Comparison of ENCODE assay signal across 1 cellular context in the genomic region with DNA sequence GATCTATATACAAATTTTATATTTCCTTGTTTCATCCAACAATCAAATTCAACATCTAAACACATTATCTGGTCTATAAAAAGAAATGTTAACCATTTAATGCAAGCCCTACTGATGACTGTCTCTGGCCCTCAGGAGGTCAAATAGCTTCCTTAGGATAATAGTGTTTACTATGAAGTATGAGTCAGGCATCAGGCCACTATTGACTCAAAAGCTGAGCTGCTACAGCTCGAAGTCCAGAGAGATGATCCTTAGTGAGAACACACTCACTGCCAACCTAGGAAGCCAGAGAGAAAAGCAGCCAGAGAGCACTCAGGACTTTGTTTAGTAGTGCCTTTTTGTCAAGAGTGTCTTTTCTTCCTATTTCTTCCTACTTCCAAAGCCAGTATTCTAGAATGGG.
TF ChIP-seq lines count a peak whose summit lies in the region.

No MANE protein-coding gene starts in this region.

TF ChIP-seq in HepG2, 621 proteins besides CTCF, POLR2A, EP300 and RAD21 (continued from another document and continues in another):
- TF ChIP-seq SUZ12 (IDR thresholded peaks at IDR 0.05; ENCODE audit: low read depth, low read length) (no peak), MIXL1 (CRISPR knock-in tag; IDR thresholded peaks at IDR 0.05) (peak; percentile 64), CREB1 (IDR thresholded peaks at IDR 0.05) (no peak), CREB1 (CRISPR knock-in tag; IDR thresholded peaks at IDR 0.05) (peak; percentile 49), RNF2 (conservative IDR thresholded peaks at IDR 0.05; ENCODE audit: low read depth) (no peak), UBTF (CRISPR knock-in tag; IDR thresholded peaks at IDR 0.05) (no peak), ZNF543 (CRISPR knock-in tag; IDR thresholded peaks at IDR 0.05) (no peak), SRSF9 (IDR thresholded peaks at IDR 0.05; ENCODE audit: borderline replicate concordance, insufficient read depth, low read depth, low read length, poor library complexity, severe bottlenecking) (no peak), ZNF451 (CRISPR knock-in tag; IDR thresholded peaks at IDR 0.05) (no peak), ZNF556 (CRISPR knock-in tag; IDR thresholded peaks at IDR 0.05; ENCODE audit: borderline replicate concordance) (no peak), SOX13 (IDR thresholded peaks at IDR 0.05) (no peak), SOX13 (CRISPR knock-in tag; conservative IDR thresholded peaks at IDR 0.05 in 1 of 2, IDR thresholded peaks at IDR 0.05 in 1 of 2) (peak in 1 of 2 experiments; percentile 82; a peak in 1 of 4 replicates), ZFP82 (CRISPR knock-in tag; IDR thresholded peaks at IDR 0.05; ENCODE audit: borderline replicate concordance) (no peak), ZBTB38 (CRISPR knock-in tag; IDR thresholded peaks at IDR 0.05) (no peak), ZNF891 (CRISPR knock-in tag; IDR thresholded peaks at IDR 0.05) (no peak), IRX3 (CRISPR knock-in tag; IDR thresholded peaks at IDR 0.05; ENCODE audit: borderline replicate concordance, low read depth) (no peak), RELA (CRISPR knock-in tag; IDR thresholded peaks at IDR 0.05) (no peak), HDAC2 (CRISPR knock-in tag; IDR thresholded peaks at IDR 0.05) (peak; percentile 93), KMT2A (CRISPR knock-in tag; IDR thresholded peaks at IDR 0.05) (no peak), NCOA2 (CRISPR knock-in tag; IDR thresholded peaks at IDR 0.05) (peak; percentile 83), U2AF1 (optimal IDR thresholded peaks at IDR 0.05; ENCODE audit: low read depth, low read length) (no peak), ETV5 (CRISPR knock-in tag; IDR thresholded peaks at IDR 0.05; ENCODE audit: borderline replicate concordance) (peak; percentile 68; the same call in 1 of the 2 replicates), ZNF564 (CRISPR knock-in tag; IDR thresholded peaks at IDR 0.05) (no peak), MTA3 (CRISPR knock-in tag; IDR thresholded peaks at IDR 0.05) (no peak), RORA (CRISPR knock-in tag; IDR thresholded peaks at IDR 0.05) (no peak), ELK4 (CRISPR knock-in tag; IDR thresholded peaks at IDR 0.05; ENCODE audit: borderline replicate concordance) (no peak), REST (IDR thresholded peaks at IDR 0.05; ENCODE audit: borderline replicate concordance in 1 of 2, low read depth in 1 of 2, low read length in 2 of 2) (no peak), ZNF800 (CRISPR knock-in tag; IDR thresholded peaks at IDR 0.05) (0 out of 2 replicates have a peak, but pooled peaks have one; percentile 29), TRIM22 (IDR thresholded peaks at IDR 0.05) (no peak)
- TF ChIP-seq, protein P1, sequence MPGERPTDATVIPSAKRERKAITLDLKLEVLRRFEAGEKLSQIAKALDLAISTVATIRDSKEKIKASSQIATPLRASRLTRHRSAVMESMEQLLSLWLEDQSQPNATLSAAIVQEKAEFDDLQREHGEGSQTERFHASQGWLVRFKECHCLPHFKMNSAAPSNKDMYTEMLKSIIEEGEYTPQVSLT (CRISPR knock-in tag; IDR thresholded peaks at IDR 0.05; ENCODE audit: borderline replicate concordance, low read depth): no peak
- TF ChIP-seq, protein P2, sequence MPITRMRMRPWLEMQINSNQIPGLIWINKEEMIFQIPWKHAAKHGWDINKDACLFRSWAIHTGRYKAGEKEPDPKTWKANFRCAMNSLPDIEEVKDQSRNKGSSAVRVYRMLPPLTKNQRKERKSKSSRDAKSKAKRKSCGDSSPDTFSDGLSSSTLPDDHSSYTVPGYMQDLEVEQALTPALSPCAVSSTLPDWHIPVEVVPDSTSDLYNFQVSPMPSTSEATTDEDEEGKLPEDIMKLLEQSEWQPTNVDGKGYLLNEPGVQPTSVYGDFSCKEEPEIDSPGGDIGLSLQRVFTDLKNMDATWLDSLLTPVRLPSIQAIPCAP (CRISPR knock-in tag; IDR thresholded peaks at IDR 0.05; ENCODE audit: low read depth): no peak
- TF ChIP-seq, protein P3, sequence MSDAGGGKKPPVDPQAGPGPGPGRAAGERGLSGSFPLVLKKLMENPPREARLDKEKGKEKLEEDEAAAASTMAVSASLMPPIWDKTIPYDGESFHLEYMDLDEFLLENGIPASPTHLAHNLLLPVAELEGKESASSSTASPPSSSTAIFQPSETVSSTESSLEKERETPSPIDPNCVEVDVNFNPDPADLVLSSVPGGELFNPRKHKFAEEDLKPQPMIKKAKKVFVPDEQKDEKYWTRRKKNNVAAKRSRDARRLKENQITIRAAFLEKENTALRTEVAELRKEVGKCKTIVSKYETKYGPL (CRISPR knock-in tag; IDR thresholded peaks at IDR 0.05): no peak
- TF ChIP-seq, protein P4, sequence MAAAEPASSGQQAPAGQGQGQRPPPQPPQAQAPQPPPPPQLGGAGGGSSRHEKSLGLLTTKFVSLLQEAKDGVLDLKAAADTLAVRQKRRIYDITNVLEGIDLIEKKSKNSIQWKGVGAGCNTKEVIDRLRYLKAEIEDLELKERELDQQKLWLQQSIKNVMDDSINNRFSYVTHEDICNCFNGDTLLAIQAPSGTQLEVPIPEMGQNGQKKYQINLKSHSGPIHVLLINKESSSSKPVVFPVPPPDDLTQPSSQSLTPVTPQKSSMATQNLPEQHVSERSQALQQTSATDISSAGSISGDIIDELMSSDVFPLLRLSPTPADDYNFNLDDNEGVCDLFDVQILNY (CRISPR knock-in tag; conservative IDR thresholded peaks at IDR 0.05): no peak
- TF ChIP-seq, protein P5, sequence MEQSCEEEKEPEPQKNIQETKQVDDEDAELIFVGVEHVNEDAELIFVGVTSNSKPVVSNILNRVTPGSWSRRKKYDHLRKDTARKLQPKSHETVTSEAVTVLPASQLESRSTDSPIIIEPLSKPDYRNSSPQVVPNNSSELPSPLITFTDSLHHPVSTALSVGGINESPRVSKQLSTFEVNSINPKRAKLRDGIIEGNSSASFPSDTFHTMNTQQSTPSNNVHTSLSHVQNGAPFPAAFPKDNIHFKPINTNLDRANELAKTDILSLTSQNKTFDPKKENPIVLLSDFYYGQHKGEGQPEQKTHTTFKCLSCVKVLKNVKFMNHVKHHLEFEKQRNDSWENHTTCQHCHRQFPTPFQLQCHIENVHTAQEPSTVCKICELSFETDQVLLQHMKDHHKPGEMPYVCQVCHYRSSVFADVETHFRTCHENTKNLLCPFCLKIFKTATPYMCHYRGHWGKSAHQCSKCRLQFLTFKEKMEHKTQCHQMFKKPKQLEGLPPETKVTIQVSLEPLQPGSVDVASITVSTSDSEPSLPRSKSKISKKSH (CRISPR knock-in tag; IDR thresholded peaks at IDR 0.05; ENCODE audit: borderline replicate concordance): no peak
- TF ChIP-seq, protein P6, sequence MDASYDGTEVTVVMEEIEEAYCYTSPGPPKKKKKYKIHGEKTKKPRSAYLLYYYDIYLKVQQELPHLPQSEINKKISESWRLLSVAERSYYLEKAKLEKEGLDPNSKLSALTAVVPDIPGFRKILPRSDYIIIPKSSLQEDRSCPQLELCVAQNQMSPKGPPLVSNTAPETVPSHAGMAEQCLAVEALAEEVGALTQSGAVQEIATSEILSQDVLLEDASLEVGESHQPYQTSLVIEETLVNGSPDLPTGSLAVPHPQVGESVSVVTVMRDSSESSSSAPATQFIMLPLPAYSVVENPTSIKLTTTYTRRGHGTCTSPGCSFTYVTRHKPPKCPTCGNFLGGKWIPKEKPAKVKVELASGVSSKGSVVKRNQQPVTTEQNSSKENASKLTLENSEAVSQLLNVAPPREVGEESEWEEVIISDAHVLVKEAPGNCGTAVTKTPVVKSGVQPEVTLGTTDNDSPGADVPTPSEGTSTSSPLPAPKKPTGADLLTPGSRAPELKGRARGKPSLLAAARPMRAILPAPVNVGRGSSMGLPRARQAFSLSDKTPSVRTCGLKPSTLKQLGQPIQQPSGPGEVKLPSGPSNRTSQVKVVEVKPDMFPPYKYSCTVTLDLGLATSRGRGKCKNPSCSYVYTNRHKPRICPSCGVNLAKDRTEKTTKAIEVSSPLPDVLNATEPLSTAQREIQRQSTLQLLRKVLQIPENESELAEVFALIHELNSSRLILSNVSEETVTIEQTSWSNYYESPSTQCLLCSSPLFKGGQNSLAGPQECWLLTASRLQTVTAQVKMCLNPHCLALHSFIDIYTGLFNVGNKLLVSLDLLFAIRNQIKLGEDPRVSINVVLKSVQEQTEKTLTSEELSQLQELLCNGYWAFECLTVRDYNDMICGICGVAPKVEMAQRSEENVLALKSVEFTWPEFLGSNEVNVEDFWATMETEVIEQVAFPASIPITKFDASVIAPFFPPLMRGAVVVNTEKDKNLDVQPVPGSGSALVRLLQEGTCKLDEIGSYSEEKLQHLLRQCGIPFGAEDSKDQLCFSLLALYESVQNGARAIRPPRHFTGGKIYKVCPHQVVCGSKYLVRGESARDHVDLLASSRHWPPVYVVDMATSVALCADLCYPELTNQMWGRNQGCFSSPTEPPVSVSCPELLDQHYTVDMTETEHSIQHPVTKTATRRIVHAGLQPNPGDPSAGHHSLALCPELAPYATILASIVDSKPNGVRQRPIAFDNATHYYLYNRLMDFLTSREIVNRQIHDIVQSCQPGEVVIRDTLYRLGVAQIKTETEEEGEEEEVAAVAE (CRISPR knock-in tag; IDR thresholded peaks at IDR 0.05; ENCODE audit: borderline replicate concordance): no peak
